ENCODE assay signal across 25 cellular contexts in the genomic region with DNA sequence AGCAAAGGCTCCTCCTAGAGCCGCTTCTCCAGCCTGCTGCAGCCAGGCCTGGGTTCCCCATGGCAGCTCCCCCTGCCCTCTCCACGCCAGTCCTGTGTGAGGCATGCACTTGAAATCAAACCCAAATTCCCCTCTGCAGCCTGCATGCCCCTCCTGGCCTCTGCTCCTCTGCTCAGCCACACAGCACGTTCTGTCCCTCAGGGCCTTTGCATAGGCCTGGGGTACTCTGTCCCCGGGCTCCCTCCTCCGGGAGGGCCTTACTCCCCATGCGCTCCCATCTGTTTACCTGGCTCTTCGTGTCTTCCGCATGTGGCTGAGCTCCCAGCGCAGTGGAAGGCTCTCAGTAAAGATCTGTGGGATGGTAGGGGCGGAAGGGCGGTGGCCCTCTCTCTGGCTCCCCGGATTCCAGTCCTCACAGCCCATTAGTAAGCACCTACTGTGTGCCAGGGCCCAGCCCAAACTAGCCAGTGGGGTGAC.
DNase-seq lines count a peak whose midpoint lies in the region; ATAC-seq and TF ChIP-seq lines count a peak whose summit lies in the region.
"Had no signal": no experiment of that assay in that cellular context is flagged by ENCODE, and none has a peak within 500 bp of the region (broad histone marks: within the 10 kb centered on the region; RNA-seq: fewer than 3 reads in every experiment).

No MANE protein-coding gene starts in this region.

- peaks cover 0 to 2% of the 10 kb centered on the region in 2 donors for H3K36me3 Mint-ChIP-seq in CD14-positive monocyte
- no peaks in the 10 kb centered on the region for H3K36me3 Mint-ChIP-seq in GM23338 (ENCODE audit: low read depth)
- H3K36me3 Mint-ChIP-seq: CD4-positive, alpha-beta memory T cell; stimulated activated memory B cell treated with anti-CD40 and anti-IgM and Interleukin-4, amounts not matched to agents 10 μg/mL and 1 μg/mL and 100 μg/mL, for 72 hours had no signal

- no peak overlapping the region for H2AFZ ChIP-seq in GM23338
- no peak overlapping the region for H2AFZ ChIP-seq in parathyroid adenoma

- no peaks in the 10 kb centered on the region for H4K20me1 ChIP-seq in GM23338 (replicated peaks; ENCODE audit: insufficient read depth)

- H3K4me3 Mint-ChIP-seq in CD14-positive monocyte (no peak overlapping the region), GM23338 (no peak overlapping the region)
- H3K4me3 Mint-ChIP-seq: nephron progenitor cell; stimulated activated memory B cell treated with anti-CD40 and anti-IgM and Interleukin-4, amounts not matched to agents 10 μg/mL and 1 μg/mL and 100 μg/mL, for 72 hours; T-helper 17 cell had no signal

- no peak overlapping the region for H3K9ac ChIP-seq in parathyroid adenoma

- no peak for TF ChIP-seq CTCF in CD14-positive monocyte (IDR thresholded peaks at IDR 0.05)
- peak in 1 of 2 experiments; percentile 12; a peak in 1 of 4 replicates for TF ChIP-seq CTCF in GM23338 (conservative IDR thresholded peaks at IDR 0.05; ENCODE audit: low read depth in 2 of 2)
- no peak for TF ChIP-seq CTCF in parathyroid adenoma (IDR thresholded peaks at IDR 0.05)

- peak; percentile 34 for DNase-seq in CD14-positive monocyte (ENCODE audit: low spot score)
- no peak for DNase-seq in GM23338 (ENCODE audit: low spot score)
- peak; percentile 45 for DNase-seq in ecto neural progenitor cell (ENCODE audit: low spot score)
- no peak for DNase-seq in GM19240 (ENCODE audit: insufficient read length, low spot score)
- no peak for DNase-seq in CD1c-positive myeloid dendritic cell (ENCODE audit: extremely low spot score)
- DNase-seq: activated CD4-positive, alpha-beta T cell treated with anti-CD3 and anti-CD28 coated beads for 4 hours; activated gamma-delta T cell treated with Interleukin-2 at 50 U/mL for 16 hours; activated T-cell treated with anti-CD3 and anti-CD28 coated beads for 4 hours; amniotic stem cell; CD4-positive, alpha-beta memory T cell; colonic mucosa; effector memory CD8-positive, alpha-beta T cell; erythroblast; glutamatergic neuron; NCI-H1092 treated with DMSO at 0.1 percent for 48 hours; NCI-H187 treated with DMSO at 0.1 percent for 48 hours; NCI-H748 treated with DMSO at 0.1 percent for 48 hours; nephron progenitor cell; stimulated activated CD4-positive, alpha-beta T cell treated with anti-CD3 and anti-CD28 coated beads, Interleukin-4, amount 100 ng/mL, for 4 hours; T-helper 17 cell had no signal

- intact Hi-C loops in CD14-positive monocyte (cut with micrococcal nuclease): loop anchor here (5.0 kb wide), 3 partner anchors 34 to 54 kb away; no protein-coding TSS in a partner anchor

- no peaks in the 10 kb centered on the region for H3K9me2 ChIP-seq in GM23338 (ENCODE audit: insufficient read depth)

- H3K9me3 Mint-ChIP-seq in CD14-positive monocyte: peaks cover 0 to 2% (median 0%) of the 10 kb centered on the region in 7 donors
- H3K9me3 Mint-ChIP-seq in GM23338: no peaks in the 10 kb centered on the region
- H3K9me3 Mint-ChIP-seq: CD4-positive, alpha-beta memory T cell; effector memory CD8-positive, alpha-beta T cell; nephron progenitor cell; stimulated activated memory B cell treated with anti-CD40 and anti-IgM and Interleukin-4, amounts not matched to agents 10 μg/mL and 1 μg/mL and 100 μg/mL, for 72 hours had no signal

- H3K4me2 ChIP-seq in GM23338 (no peak overlapping the region), parathyroid adenoma (ENCODE audit: low read length) (no peak overlapping the region)

- H3K27me3 Mint-ChIP-seq in CD14-positive monocyte (ENCODE audit: low read depth in 3 of 3): peaks cover 2% of the 10 kb centered on the region in 3 donors
- H3K27me3 Mint-ChIP-seq in GM23338 (ENCODE audit: insufficient read depth, low read depth, poor library complexity): peaks cover 30% of the 10 kb centered on the region
- H3K27me3 Mint-ChIP-seq: CD4-positive, alpha-beta memory T cell; effector memory CD8-positive, alpha-beta T cell; T-helper 17 cell had no signal

- H3K27me3 ChIP-seq in GM23338 (ENCODE audit: insufficient read depth) (peaks cover 23% of the 10 kb centered on the region), parathyroid adenoma (ENCODE audit: control insufficient read depth, insufficient read depth, low read length) (no peaks in the 10 kb centered on the region)
- H3K27me3 ChIP-seq: breast epithelium, colonic mucosa had no signal

- no peak overlapping the region for H3K4me3 ChIP-seq in GM23338
- no peak overlapping the region for H3K4me3 ChIP-seq in parathyroid adenoma (ENCODE audit: low read depth, low read length)
- H3K4me3 ChIP-seq: colonic mucosa, prostate gland had no signal

- ATAC-seq in GM23338: peak; percentile 9
- no peak for ATAC-seq in HG02884 (IDR thresholded peaks at IDR 0.05; ENCODE audit: unreplicated experiment)
- ATAC-seq: effector memory CD8-positive, alpha-beta T cell; stimulated activated memory B cell treated with anti-CD40 and anti-IgM and Interleukin-4, amounts not matched to agents 10 μg/mL and 1 μg/mL and 100 μg/mL, for 72 hours; T-helper 17 cell had no signal

- H3K36me3 ChIP-seq in GM23338 (ENCODE audit: insufficient read depth) (no peaks in the 10 kb centered on the region), parathyroid adenoma (ENCODE audit: control insufficient read depth, insufficient read depth, low read length) (no peaks in the 10 kb centered on the region)
- H3K36me3 ChIP-seq: breast epithelium, colonic mucosa, prostate gland had no signal

- H3K4me1 ChIP-seq in GM23338 (ENCODE audit: insufficient read depth) (peaks cover 12% of the 10 kb centered on the region), parathyroid adenoma (peaks cover 13% of the 10 kb centered on the region)

- H3K27ac ChIP-seq in GM23338 (ENCODE audit: low read depth) (no peak overlapping the region), parathyroid adenoma (peak overlapping the region; percentile 98)
- H3K27ac ChIP-seq: colonic mucosa had no signal

- H3K79me2 ChIP-seq in GM23338 (replicated peaks; ENCODE audit: insufficient read depth) (no peaks in the 10 kb centered on the region), parathyroid adenoma (no peaks in the 10 kb centered on the region)

- H3K27ac Mint-ChIP-seq in CD14-positive monocyte (peak overlapping the region in 1 of 7 donors; percentile 41), GM23338 (no peak overlapping the region)
- H3K27ac Mint-ChIP-seq: nephron progenitor cell, T-helper 17 cell had no signal

- H3K4me1 Mint-ChIP-seq in CD14-positive monocyte (peaks cover 35% of the 10 kb centered on the region), GM23338 (peaks cover 34% of the 10 kb centered on the region)

- 0 out of 2 replicates have a peak, but pooled peaks cover 9% of the 10 kb centered on the region for H3F3A ChIP-seq in GM23338 (replicated peaks; ENCODE audit: low read depth)

- H3K9me3 ChIP-seq in parathyroid adenoma (ENCODE audit: control insufficient read depth, low read length): no peaks in the 10 kb centered on the region
- H3K9me3 ChIP-seq: breast epithelium, colonic mucosa, prostate gland had no signal

TF ChIP-seq in GM23338, 12 proteins besides CTCF, POLR2A, EP300 and RAD21 (continues in another document):
- TF ChIP-seq, protein P1, sequence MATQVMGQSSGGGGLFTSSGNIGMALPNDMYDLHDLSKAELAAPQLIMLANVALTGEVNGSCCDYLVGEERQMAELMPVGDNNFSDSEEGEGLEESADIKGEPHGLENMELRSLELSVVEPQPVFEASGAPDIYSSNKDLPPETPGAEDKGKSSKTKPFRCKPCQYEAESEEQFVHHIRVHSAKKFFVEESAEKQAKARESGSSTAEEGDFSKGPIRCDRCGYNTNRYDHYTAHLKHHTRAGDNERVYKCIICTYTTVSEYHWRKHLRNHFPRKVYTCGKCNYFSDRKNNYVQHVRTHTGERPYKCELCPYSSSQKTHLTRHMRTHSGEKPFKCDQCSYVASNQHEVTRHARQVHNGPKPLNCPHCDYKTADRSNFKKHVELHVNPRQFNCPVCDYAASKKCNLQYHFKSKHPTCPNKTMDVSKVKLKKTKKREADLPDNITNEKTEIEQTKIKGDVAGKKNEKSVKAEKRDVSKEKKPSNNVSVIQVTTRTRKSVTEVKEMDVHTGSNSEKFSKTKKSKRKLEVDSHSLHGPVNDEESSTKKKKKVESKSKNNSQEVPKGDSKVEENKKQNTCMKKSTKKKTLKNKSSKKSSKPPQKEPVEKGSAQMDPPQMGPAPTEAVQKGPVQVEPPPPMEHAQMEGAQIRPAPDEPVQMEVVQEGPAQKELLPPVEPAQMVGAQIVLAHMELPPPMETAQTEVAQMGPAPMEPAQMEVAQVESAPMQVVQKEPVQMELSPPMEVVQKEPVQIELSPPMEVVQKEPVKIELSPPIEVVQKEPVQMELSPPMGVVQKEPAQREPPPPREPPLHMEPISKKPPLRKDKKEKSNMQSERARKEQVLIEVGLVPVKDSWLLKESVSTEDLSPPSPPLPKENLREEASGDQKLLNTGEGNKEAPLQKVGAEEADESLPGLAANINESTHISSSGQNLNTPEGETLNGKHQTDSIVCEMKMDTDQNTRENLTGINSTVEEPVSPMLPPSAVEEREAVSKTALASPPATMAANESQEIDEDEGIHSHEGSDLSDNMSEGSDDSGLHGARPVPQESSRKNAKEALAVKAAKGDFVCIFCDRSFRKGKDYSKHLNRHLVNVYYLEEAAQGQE (IDR thresholded peaks at IDR 0.05; ENCODE audit: unreplicated experiment): no peak
- no peak for TF ChIP-seq STAT1 (IDR thresholded peaks at IDR 0.05; ENCODE audit: unreplicated experiment)
- no peak for TF ChIP-seq POLR2AphosphoS5 (IDR thresholded peaks at IDR 0.05; ENCODE audit: low read depth)
- TF ChIP-seq ZNF331 (CRISPR knock-in tag; IDR thresholded peaks at IDR 0.05; ENCODE audit: low read depth): no peak
- TF ChIP-seq JUNB (IDR thresholded peaks at IDR 0.05; ENCODE audit: unreplicated experiment): no peak

Comparison
In these comparisons a context has a peak if more than half of its experiments do, and no peak if none do; other contexts are left out.
1. DNase-seq: peak in CD14-positive monocyte (single experiment) and ecto neural progenitor cell (single experiment); none in GM23338 (single experiment), GM19240 (single experiment) and CD1c-positive myeloid dendritic cell (single experiment).